In the genomic region with DNA sequence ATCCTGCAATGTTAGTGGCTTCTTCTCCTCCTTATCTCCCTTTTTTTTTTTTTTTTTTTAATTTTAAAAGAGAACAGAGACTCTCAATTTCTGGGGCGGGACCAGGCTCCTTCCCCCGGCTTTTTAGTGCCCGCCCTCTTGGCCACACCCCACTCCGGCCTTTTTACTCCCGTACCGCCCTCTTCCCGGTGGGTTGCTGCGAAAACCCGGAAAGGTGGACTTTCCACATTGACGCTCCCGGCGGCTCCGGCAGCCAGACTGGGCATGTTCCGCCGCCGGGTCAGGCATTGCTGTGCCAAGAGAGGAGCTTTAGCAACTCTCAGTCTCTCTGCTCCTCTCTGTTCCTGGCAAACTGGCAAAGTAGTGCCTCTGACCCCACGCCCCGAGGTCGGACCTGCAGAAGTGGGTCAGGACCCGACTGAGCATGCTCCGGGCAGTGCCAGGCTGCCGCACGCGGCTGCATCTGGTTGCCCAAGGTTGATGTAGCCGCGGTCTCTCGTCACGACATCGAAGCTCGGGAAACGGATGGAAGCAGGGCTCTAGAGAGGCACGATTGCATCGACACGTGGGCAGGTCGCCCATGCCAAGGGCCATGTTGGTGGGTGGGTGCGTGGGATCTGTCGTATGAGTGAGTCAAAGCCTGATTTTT, we compare ENCODE assay signal across 8 cellular contexts. TPM values are rescaled to one million over a fixed set of nuclear protein-coding genes. Genes with fewer than 3 reads are reported as not detected.
DNase-seq lines count a peak whose midpoint lies in the region; ATAC-seq and TF ChIP-seq lines count a peak whose summit lies in the region.

No MANE protein-coding gene starts in this region.

- peak; percentile 67 for ATAC-seq in GM21737 (IDR thresholded peaks at IDR 0.05; ENCODE audit: unreplicated experiment)
- peak; percentile 83 for ATAC-seq in naive thymus-derived CD4-positive, alpha-beta T cell

- peaks cover 0 to 4% (median 0%) of the 10 kb centered on the region in 11 donors for H3K9me3 Mint-ChIP-seq in naive thymus-derived CD4-positive, alpha-beta T cell

- intact Hi-C loops in naive thymus-derived CD4-positive, alpha-beta T cell (cut with micrococcal nuclease), result loop anchor here (1.0 to 5.0 kb wide), 9 partner anchors 21 to 1710 kb away; a partner anchor contains a TSS

- H3K36me3 Mint-ChIP-seq in naive thymus-derived CD4-positive, alpha-beta T cell, result peaks cover 0 to 2% (median 0%) of the 10 kb centered on the region in 5 donors

- H3K27me3 ChIP-seq in naive thymus-derived CD4-positive, alpha-beta T cell (ENCODE audit: control insufficient read depth in 2 of 2, insufficient read depth in 2 of 2, low read length in 2 of 2), result no peaks in the 10 kb centered on the region

- H3K4me3 Mint-ChIP-seq in naive thymus-derived CD4-positive, alpha-beta T cell, result peak overlapping the region; percentile 86 to 96 (median 94)

- peak overlapping the region; percentile 72 for H3K4me3 ChIP-seq in Jurkat, Clone E6-1 (ENCODE audit: low read length)
- peak overlapping the region; percentile 86 for H3K4me3 ChIP-seq in fibroblast of pulmonary artery (replicated peaks; ENCODE audit: low read depth, low read length)
- H3K4me3 ChIP-seq in naive thymus-derived CD4-positive, alpha-beta T cell (ENCODE audit: low read length), result peak overlapping the region; percentile 71

- H3K4me1 ChIP-seq in naive thymus-derived CD4-positive, alpha-beta T cell (ENCODE audit: control insufficient read depth in 2 of 2, insufficient read depth in 2 of 2, low read length in 2 of 2), result peaks cover 0 to 7% of the 10 kb centered on the region in 2 donors

- POLR2A ChIA-PET in naive thymus-derived CD4-positive, alpha-beta T cell (lab: Charles Lee), result interaction anchor here (0.9 to 2.5 kb wide), 3 partner anchors 13 to 1017 kb away, joined by 3 to 7 read pairs (median 3); a partner anchor contains a TSS

- peaks cover 6 to 14% (median 11%) of the 10 kb centered on the region in 7 donors for H3K4me1 Mint-ChIP-seq in naive thymus-derived CD4-positive, alpha-beta T cell

- peak; percentile 62 for DNase-seq in DMS153 treated with DMSO at 0.1 percent for 48 hours (lab: John Stamatoyannopoulos, UW; ENCODE audit: unreplicated experiment)
- DNase-seq in Jurkat, Clone E6-1 (ENCODE audit: low read depth, low spot score), result peak; percentile 95
- DNase-seq in RPMI8226, result peak; percentile 79
- DNase-seq in activated effector memory CD4-positive, alpha-beta T cell treated with Interleukin-2 at 50 U/mL for 16 hours, result peak; percentile 85
- peak; percentile 98 for DNase-seq in fibroblast of pulmonary artery (ENCODE audit: low read depth)
- DNase-seq in naive thymus-derived CD4-positive, alpha-beta T cell, result peak; percentile 76 to 92 (median 89)
- peak; percentile 71 to 80 for DNase-seq in stimulated activated CD8-positive, alpha-beta memory T cell treated with anti-CD3 and anti-CD28 coated beads, Interleukin-7, amount 100 ng/mL, for 48 hours (ENCODE audit: extremely low read depth in 1 of 2, low read depth in 1 of 2)

- H3K27me3 Mint-ChIP-seq in naive thymus-derived CD4-positive, alpha-beta T cell, result peaks cover 0 to 60% (median 8%) of the 10 kb centered on the region in 5 donors

- TF ChIP-seq CTCF in fibroblast of pulmonary artery (IDR thresholded peaks at IDR 0.05; ENCODE audit: low read length, missing control alignments), result no peak

- CTCF ChIA-PET in naive thymus-derived CD4-positive, alpha-beta T cell (lab: Charles Lee), result no interaction called here

- H3K9me3 ChIP-seq in naive thymus-derived CD4-positive, alpha-beta T cell (ENCODE audit: control insufficient read depth in 2 of 3, low read length in 3 of 3), result no peaks in the 10 kb centered on the region

- no peaks in the 10 kb centered on the region for H3K36me3 ChIP-seq in naive thymus-derived CD4-positive, alpha-beta T cell (ENCODE audit: control insufficient read depth in 2 of 3, insufficient read depth in 3 of 3, low read length in 3 of 3)

- H3K27ac Mint-ChIP-seq in naive thymus-derived CD4-positive, alpha-beta T cell, result peak overlapping the region; percentile 65 to 89 (median 81)

- H3K27ac ChIP-seq in naive thymus-derived CD4-positive, alpha-beta T cell (ENCODE audit: low read depth, low read length), result peak overlapping the region; percentile 59

RNA-seq across cellular contexts. Expression of a gene that starts 1.1 kb away (rescaled TPM):
- 5.4 TPM for polyA plus RNA-seq in Jurkat, Clone E6-1 (2012; ENCODE audit: insufficient read depth, insufficient read length)
- 1 to 10 TPM in 3 of 5 experiments, under 1 TPM in 2; 0.05 to 2.0 (median 1.1) TPM for total RNA-seq in naive thymus-derived CD4-positive, alpha-beta T cell
- polyA plus RNA-seq in naive thymus-derived CD4-positive, alpha-beta T cell, result under 1 TPM; 0.23 to 0.47 TPM

Comparison
In these comparisons a context has a peak if more than half of its experiments do, and no peak if none do; other contexts are left out.
1. Peak in every context shown above with its lines: DNase-seq, ATAC-seq, H3K4me3 ChIP-seq and H3K27ac ChIP-seq.